ENCODE assay signal across 25 cellular contexts in genomic region chr17:19382581-19383444, GRCh38. TPM values are rescaled to one million over a fixed set of nuclear protein-coding genes. Genes with fewer than 3 reads are reported as not detected.
A peak's percentile ranks its signal among the peaks of the same experiment; 100 is the strongest.
DNase-seq lines count a peak whose midpoint lies in the region; ATAC-seq and TF ChIP-seq lines count a peak whose summit lies in the region.
"Had no signal": no experiment of that assay in that cellular context is flagged by ENCODE, and none has a peak within 500 bp of the region (broad histone marks: within the 10 kb centered on the region; RNA-seq: fewer than 3 reads in every experiment).

No MANE protein-coding gene starts in this region.

- H3K27me3 Mint-ChIP-seq in chondrocyte (ENCODE audit: low read depth) (no peaks in the 10 kb centered on the region), neural crest cell (ENCODE audit: low read depth) (no peaks in the 10 kb centered on the region)
- peaks cover 3% of the 10 kb centered on the region for H3K27me3 Mint-ChIP-seq in activated T-cell treated with anti-CD3 and anti-CD28 coated beads, Interleukin-2, amount 50 U/mL, for 72 hours (ENCODE audit: low read depth)
- H3K27me3 Mint-ChIP-seq: activated CD8-positive, alpha-beta memory T cell treated with anti-CD3 and anti-CD28 coated beads, Interleukin-2, amount 10 ng/mL, durations not matched to agents 7 days and 5 days; activated naive CD8-positive, alpha-beta T cell treated with anti-CD3 and anti-CD28 coated beads for 36 hours; activated T-helper 17 cell treated with anti-CD3 and anti-CD28 coated beads, Interleukin-2, amount 50 U/mL, for 72 hours had no signal

- no peaks in the 10 kb centered on the region for H3K9me3 ChIP-seq in thoracic aorta
- H3K9me3 ChIP-seq: A549, heart left ventricle, prostate gland had no signal

- no peaks in the 10 kb centered on the region for H3K9me3 Mint-ChIP-seq in chondrocyte (ENCODE audit: low read depth)
- H3K9me3 Mint-ChIP-seq in neural crest cell = no peaks in the 10 kb centered on the region
- H3K9me3 Mint-ChIP-seq in activated T-cell treated with anti-CD3 and anti-CD28 coated beads, Interleukin-2, amount 50 U/mL, for 72 hours = no peaks in the 10 kb centered on the region
- H3K9me3 Mint-ChIP-seq: activated CD4-positive, alpha-beta T cell treated with anti-CD3 and anti-CD28 coated beads, Interleukin-2, amount 10 ng/mL, durations not matched to agents 24 days and 14 days; activated naive CD8-positive, alpha-beta T cell treated with anti-CD3 and anti-CD28 coated beads for 36 hours; activated T-helper 17 cell treated with anti-CD3 and anti-CD28 coated beads, Interleukin-2, amount 50 U/mL, for 72 hours; natural killer cell treated with Interleukin-12 subunit alpha and Interleukin-12 subunit beta and Interleukin-15 and Interleukin-18, amount 100 ng/mL, for 72 hours; T-helper 2 cell treated with Interferon-gamma antibody and Interleukin-4, amounts not matched to agents 5 μg/mL and 100 μg/mL, for 36 hours had no signal

- TF ChIP-seq CTCF in chondrocyte (IDR thresholded peaks at IDR 0.05) (no peak), neural crest cell (conservative IDR thresholded peaks at IDR 0.05) (no peak), thoracic aorta (IDR thresholded peaks at IDR 0.05) (no peak)

- ATAC-seq in left ventricle myocardium superior (no peak), thoracic aorta (ENCODE audit: insufficient number of reproducible peaks, low FRiP score, low read depth) (no peak)
- no peak for ATAC-seq in activated T-cell treated with anti-CD3 and anti-CD28 coated beads, Interleukin-2, amount 50 U/mL, for 72 hours (replicated peaks in 1 of 2)
- ATAC-seq: A549; activated CD8-positive, alpha-beta memory T cell treated with anti-CD3 and anti-CD28 coated beads, Interleukin-2, amount 10 ng/mL, durations not matched to agents 7 days and 5 days; activated T-helper 17 cell treated with anti-CD3 and anti-CD28 coated beads, Interleukin-2, amount 50 U/mL, for 72 hours; heart left ventricle; natural killer cell treated with Interleukin-12 subunit alpha and Interleukin-12 subunit beta and Interleukin-15 and Interleukin-18, amount 100 ng/mL, for 72 hours had no signal

- intact Hi-C loops in cardiac septum (cut with DNase I) = no loop called here
- intact Hi-C loops in left ventricle myocardium superior (cut with micrococcal nuclease) = no loop called here

- peak overlapping the region; percentile 34 to 99 for H3K27ac ChIP-seq in thoracic aorta
- H3K27ac ChIP-seq: A549 had no signal

- H3K27me3 ChIP-seq in thoracic aorta (replicated peaks; ENCODE audit: insufficient read depth) = no peaks in the 10 kb centered on the region
- H3K27me3 ChIP-seq: heart left ventricle had no signal

- DNase-seq in cardiac septum (ENCODE audit: low spot score) (peak; percentile 53), left ventricle myocardium superior (no peak), chondrocyte (ENCODE audit: low spot score) (peak; percentile 51), neural crest cell (ENCODE audit: low read depth, low spot score) (no peak), thoracic aorta (ENCODE audit: low spot score) (no peak), NCI-H82 (lab: John Stamatoyannopoulos, UW) (no peak), COLO668 (lab: John Stamatoyannopoulos, UW; ENCODE audit: unreplicated experiment) (no peak)
- DNase-seq in activated T-cell treated with anti-CD3 and anti-CD28 coated beads, Interleukin-2, amount 50 U/mL, for 72 hours = no peak
- DNase-seq: activated CD4-positive, alpha-beta T cell treated with anti-CD3 and anti-CD28 coated beads, Interleukin-2, amount 10 ng/mL, durations not matched to agents 24 days and 14 days; activated CD8-positive, alpha-beta memory T cell treated with anti-CD3 and anti-CD28 coated beads, Interleukin-2, amount 10 ng/mL, durations not matched to agents 7 days and 5 days; activated naive CD8-positive, alpha-beta T cell treated with anti-CD3 and anti-CD28 coated beads for 36 hours; cerebellar nuclear complex; COR-L47; H7; midbrain; NCI-H524; stimulated activated CD4-positive, alpha-beta T cell treated with anti-CD3 and anti-CD28 coated beads, Interleukin-2, amount 100 ng/mL, for 24 hours had no signal

- H3K36me3 ChIP-seq in thoracic aorta = peaks cover 26% of the 10 kb centered on the region

- peaks cover 35 to 83% of the 10 kb centered on the region in 2 donors for H3K4me1 ChIP-seq in thoracic aorta (ENCODE audit: control insufficient read depth in 1 of 2, low read depth in 2 of 2)

- H3K4me3 Mint-ChIP-seq in chondrocyte (ENCODE audit: unreplicated experiment) (no peak overlapping the region), neural crest cell (peak overlapping the region; percentile 15)
- no peak overlapping the region for H3K4me3 Mint-ChIP-seq in activated T-cell treated with anti-CD3 and anti-CD28 coated beads, Interleukin-2, amount 50 U/mL, for 72 hours
- H3K4me3 Mint-ChIP-seq: activated CD4-positive, alpha-beta T cell treated with anti-CD3 and anti-CD28 coated beads, Interleukin-2, amount 10 ng/mL, durations not matched to agents 24 days and 14 days; activated CD8-positive, alpha-beta memory T cell treated with anti-CD3 and anti-CD28 coated beads, Interleukin-2, amount 10 ng/mL, durations not matched to agents 7 days and 5 days; activated naive CD8-positive, alpha-beta T cell treated with anti-CD3 and anti-CD28 coated beads for 36 hours; activated T-helper 17 cell treated with anti-CD3 and anti-CD28 coated beads, Interleukin-2, amount 50 U/mL, for 72 hours; natural killer cell treated with Interleukin-12 subunit alpha and Interleukin-12 subunit beta and Interleukin-15 and Interleukin-18, amount 100 ng/mL, for 72 hours; T-helper 2 cell treated with Interferon-gamma antibody and Interleukin-4, amounts not matched to agents 5 μg/mL and 100 μg/mL, for 36 hours had no signal

- peaks cover 31% of the 10 kb centered on the region for H3K36me3 Mint-ChIP-seq in chondrocyte (ENCODE audit: low read depth)
- H3K36me3 Mint-ChIP-seq in neural crest cell (ENCODE audit: low read depth) = peaks cover 9% of the 10 kb centered on the region
- peaks cover 0 to 4% of the 10 kb centered on the region in 2 donors for H3K36me3 Mint-ChIP-seq in activated T-cell treated with anti-CD3 and anti-CD28 coated beads, Interleukin-2, amount 50 U/mL, for 72 hours (ENCODE audit: insufficient read depth in 2 of 2)
- H3K36me3 Mint-ChIP-seq: natural killer cell treated with Interleukin-12 subunit alpha and Interleukin-12 subunit beta and Interleukin-15 and Interleukin-18, amount 100 ng/mL, for 72 hours had no signal

- H3K27ac Mint-ChIP-seq in chondrocyte (ENCODE audit: unreplicated experiment) = peak overlapping the region; percentile 49
- no peak overlapping the region for H3K27ac Mint-ChIP-seq in neural crest cell (ENCODE audit: unreplicated experiment)
- no peak overlapping the region for H3K27ac Mint-ChIP-seq in activated T-cell treated with anti-CD3 and anti-CD28 coated beads, Interleukin-2, amount 50 U/mL, for 72 hours
- H3K27ac Mint-ChIP-seq: activated CD4-positive, alpha-beta T cell treated with anti-CD3 and anti-CD28 coated beads, Interleukin-2, amount 10 ng/mL, durations not matched to agents 24 days and 14 days; activated CD8-positive, alpha-beta memory T cell treated with anti-CD3 and anti-CD28 coated beads, Interleukin-2, amount 10 ng/mL, durations not matched to agents 7 days and 5 days; activated naive CD8-positive, alpha-beta T cell treated with anti-CD3 and anti-CD28 coated beads for 36 hours; natural killer cell treated with Interleukin-12 subunit alpha and Interleukin-12 subunit beta and Interleukin-15 and Interleukin-18, amount 100 ng/mL, for 72 hours; T-helper 2 cell treated with Interferon-gamma antibody and Interleukin-4, amounts not matched to agents 5 μg/mL and 100 μg/mL, for 36 hours had no signal

- H3K4me3 ChIP-seq in thoracic aorta = no peak overlapping the region
- H3K4me3 ChIP-seq: A549, heart left ventricle, prostate gland, skin epidermis had no signal

- H3K4me1 Mint-ChIP-seq in chondrocyte (ENCODE audit: low read depth) (peaks cover 77% of the 10 kb centered on the region), neural crest cell (peaks cover 26% of the 10 kb centered on the region)
- H3K4me1 Mint-ChIP-seq in activated T-cell treated with anti-CD3 and anti-CD28 coated beads, Interleukin-2, amount 50 U/mL, for 72 hours (ENCODE audit: low read depth) = peaks cover 14% of the 10 kb centered on the region
- H3K4me1 Mint-ChIP-seq: activated T-helper 17 cell treated with anti-CD3 and anti-CD28 coated beads, Interleukin-2, amount 50 U/mL, for 72 hours had no signal

RNA-seq across cellular contexts. Expression of gene MFAP4, which starts 4.2 kb away (rescaled TPM):
- total RNA-seq in cardiac septum (46.2 TPM), left ventricle myocardium superior (34.8 TPM), chondrocyte (307 to 312 TPM (median 310 TPM) in 3 replicates), neural crest cell (0.26 and 0.43 TPM in 2 replicates), thoracic aorta (100 to 1,000 TPM; 425 to 501 TPM)
- total RNA-seq in activated T-cell treated with anti-CD3 and anti-CD28 coated beads, Interleukin-2, amount 50 U/mL, for 72 hours = under 1 TPM; 0.44 to 0.82 TPM
- total RNA-seq: activated CD4-positive, alpha-beta T cell treated with anti-CD3 and anti-CD28 coated beads, Interleukin-2, amount 10 ng/mL, durations not matched to agents 24 days and 14 days; activated CD8-positive, alpha-beta memory T cell treated with anti-CD3 and anti-CD28 coated beads, Interleukin-2, amount 10 ng/mL, durations not matched to agents 7 days and 5 days; activated T-helper 17 cell treated with anti-CD3 and anti-CD28 coated beads, Interleukin-2, amount 50 U/mL, for 72 hours; natural killer cell treated with Interleukin-12 subunit alpha and Interleukin-12 subunit beta and Interleukin-15 and Interleukin-18, amount 100 ng/mL, for 72 hours had no signal

RNA-seq across cellular contexts. Expression of gene MAPK7, which starts 4.5 kb away (rescaled TPM):
- total RNA-seq in cardiac septum (17.5 TPM), left ventricle myocardium superior (10.7 TPM), chondrocyte (50.0 to 53.6 TPM (median 52.3 TPM) in 3 replicates), neural crest cell (39.3 and 39.5 TPM in 2 replicates), thoracic aorta (10 to 100 TPM; 49.2 to 51.2 TPM)
- total RNA-seq in activated T-cell treated with anti-CD3 and anti-CD28 coated beads, Interleukin-2, amount 50 U/mL, for 72 hours = 10 to 100 TPM; 13.6 to 16.7 TPM

RNA-seq across cellular contexts. Expression of gene B9D1, which starts 20.3 kb away (rescaled TPM):
- total RNA-seq in cardiac septum (9.7 TPM), left ventricle myocardium superior (5.9 TPM), chondrocyte (9.4 to 22.0 TPM (median 9.9 TPM) in 3 replicates), neural crest cell (15.4 and 17.9 TPM in 2 replicates), thoracic aorta (10 to 100 TPM in 1 of 2 donors, 1 to 10 TPM in 1; 6.3 to 33.4 TPM)
- 1 to 10 TPM; 2.4 to 4.3 TPM for total RNA-seq in activated T-cell treated with anti-CD3 and anti-CD28 coated beads, Interleukin-2, amount 50 U/mL, for 72 hours

RNA-seq across cellular contexts. Expression of gene RNF112, which starts 28.2 kb away (rescaled TPM):
- total RNA-seq in cardiac septum = 2.5 TPM
- total RNA-seq in left ventricle myocardium superior = 3.5 TPM
- total RNA-seq in chondrocyte = 0.67 to 1.5 TPM (median 1.5 TPM) in 3 replicates
- total RNA-seq in neural crest cell = 0.84 and 1.2 TPM in 2 replicates
- total RNA-seq in thoracic aorta = 1 to 10 TPM; 2.8 to 8.3 TPM
- total RNA-seq in activated T-cell treated with anti-CD3 and anti-CD28 coated beads, Interleukin-2, amount 50 U/mL, for 72 hours = 1 to 10 TPM in 1 of 2 donors, under 1 TPM in 1; 0.84 to 1.6 TPM
- total RNA-seq: LHCN-M2 had no signal

Comparison
In these comparisons a context has a peak if more than half of its experiments do, and no peak if none do; other contexts are left out.
1. DNase-seq: peak in cardiac septum (single experiment) and chondrocyte (single experiment); none in left ventricle myocardium superior (single experiment), neural crest cell (single experiment), thoracic aorta (single experiment), NCI-H82 (single experiment), COLO668 (single experiment) and activated T-cell treated with anti-CD3 and anti-CD28 coated beads, Interleukin-2, amount 50 U/mL, for 72 hours (0 of 2).
2. RNA of gene MFAP4, which starts 4.2 kb away (total RNA-seq): 425 to 501 TPM in thoracic aorta, 307 to 312 TPM in chondrocyte, 46.2 TPM in cardiac septum (single experiment) and 34.8 TPM in left ventricle myocardium superior (single experiment); 0.44 to 0.82 TPM in activated T-cell treated with anti-CD3 and anti-CD28 coated beads, Interleukin-2, amount 50 U/mL, for 72 hours and 0.26 to 0.43 TPM in neural crest cell; every median in the first group is over 10 times any median in the second.